ENCODE assay signal across 8 cellular contexts in the genomic region with DNA sequence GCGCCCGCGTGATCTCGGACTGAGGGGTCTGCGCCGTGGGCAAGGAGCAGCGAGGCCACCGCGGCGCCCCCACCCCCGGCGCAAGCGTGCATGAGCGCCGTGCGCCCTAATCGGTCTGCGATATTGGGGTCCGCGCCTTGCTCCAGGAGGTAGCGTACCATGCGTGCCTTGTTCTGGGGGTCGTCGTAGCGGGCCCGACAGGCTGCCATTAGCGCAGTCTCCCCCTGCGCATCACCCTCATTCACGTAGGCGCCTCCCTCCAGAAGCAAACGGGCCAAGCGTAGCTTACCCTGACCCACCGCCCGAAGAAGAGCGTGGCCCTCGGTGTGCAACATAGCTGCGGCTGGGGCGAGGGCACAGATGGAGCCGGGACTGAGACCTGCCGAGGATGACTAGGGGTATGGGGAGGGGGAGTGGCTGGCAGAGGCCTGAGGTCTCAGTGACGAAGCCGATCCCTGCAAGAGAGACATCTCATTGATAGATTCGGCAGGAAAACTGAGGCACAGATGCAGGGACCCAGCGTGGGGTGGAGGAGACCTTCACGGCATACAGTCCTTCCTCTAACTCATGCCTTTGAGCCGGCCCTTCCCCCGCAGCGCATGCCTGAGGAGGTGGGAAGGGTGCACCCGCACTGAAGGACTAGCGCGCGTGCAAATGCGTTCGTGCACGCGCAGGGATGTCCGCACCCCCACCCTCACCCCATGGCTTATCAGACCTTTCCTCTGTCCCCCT. TPM values are rescaled to one million over a fixed set of nuclear protein-coding genes. Genes with fewer than 3 reads are reported as not detected.
A peak's percentile ranks its signal among the peaks of the same experiment; 100 is the strongest.
DNase-seq lines count a peak whose midpoint lies in the region; ATAC-seq, FAIRE-seq and TF ChIP-seq lines count a peak whose summit lies in the region.

No MANE protein-coding gene starts in this region.

- no peak for TF ChIP-seq CTCF in A549 (IDR thresholded peaks at IDR 0.05)
- TF ChIP-seq CTCF in GM23338 (conservative IDR thresholded peaks at IDR 0.05; ENCODE audit: low read depth in 2 of 2) = no peak
- TF ChIP-seq CTCF in WI38 (IDR thresholded peaks at IDR 0.05; ENCODE audit: low read depth, low read length) = no peak
- no peak for TF ChIP-seq CTCF in colonic mucosa (IDR thresholded peaks at IDR 0.05)
- no peak for TF ChIP-seq CTCF in GM10248 (IDR thresholded peaks at IDR 0.05; ENCODE audit: control extremely low read depth, extremely low read depth, low read depth, missing control alignments)

- CTCF ChIA-PET in A549 (lab: Yijun Ruan, JAX) = interaction anchor here (9.1 kb wide), 1 partner anchor 18 kb away, joined by 110 read pairs; no protein-coding TSS in a partner anchor
- CTCF ChIA-PET in GM10248 (lab: Yijun Ruan, JAX) = interaction anchor here (1.4 to 9.0 kb wide), 3 partner anchors 17 to 60 kb away, joined by 3 to 113 read pairs (median 3); partner anchors contain the start of gene HJV

- FAIRE-seq in A549 (lab: Jason Lieb, UNC) = no peak

- 78% methylated on average over 45 of the region's 57 CpGs for WGBS in A549 (ENCODE audit: missing lambda C conversion rate)

- DNase-seq in A549 (ENCODE audit: low read depth in 1 of 2, low spot score in 1 of 2) (no peak), GM23338 (ENCODE audit: low spot score) (peak; percentile 54), colonic mucosa (peak; percentile 64), mesenteric fat pad (ENCODE audit: low spot score) (peak; percentile 86), GM10248 (ENCODE audit: extremely low spot score) (no peak), OCI-M2 (lab: John Stamatoyannopoulos, UW; ENCODE audit: unreplicated experiment) (no peak)
- peak; percentile 50 to 65 for DNase-seq in stimulated activated naive CD8-positive, alpha-beta T cell treated with anti-CD3 and anti-CD28 coated beads, Interleukin-15, amount 100 ng/mL, for 72 hours

- H2AFZ ChIP-seq in GM23338 = peak overlapping the region; percentile 93

- H3K79me2 ChIP-seq in GM23338 (replicated peaks; ENCODE audit: insufficient read depth) = no peaks in the 10 kb centered on the region

- no peaks in the 10 kb centered on the region for H3K36me3 ChIP-seq in GM23338 (ENCODE audit: insufficient read depth)
- H3K36me3 ChIP-seq in colonic mucosa = no peaks in the 10 kb centered on the region

- peaks cover 48% of the 10 kb centered on the region for H3K4me1 ChIP-seq in A549
- peaks cover 33% of the 10 kb centered on the region for H3K4me1 ChIP-seq in GM23338 (ENCODE audit: insufficient read depth)
- peaks cover 6% of the 10 kb centered on the region for H3K4me1 ChIP-seq in colonic mucosa

- no peaks in the 10 kb centered on the region for H3K9me3 ChIP-seq in A549
- H3K9me3 ChIP-seq in colonic mucosa = no peaks in the 10 kb centered on the region

- TF ChIP-seq POLR2A in A549 (IDR thresholded peaks at IDR 0.05; ENCODE audit: low read length) = no peak

- peaks cover 4% of the 10 kb centered on the region; the same call in 1 of the 2 replicates for H3F3A ChIP-seq in GM23338 (replicated peaks; ENCODE audit: low read depth)

- no peaks in the 10 kb centered on the region; the same call in 2 of the 3 replicates for H3K36me3 Mint-ChIP-seq in GM23338 (ENCODE audit: low read depth)

- peak overlapping the region; percentile 95 for H3K4me3 Mint-ChIP-seq in GM23338
- H3K4me3 Mint-ChIP-seq in stimulated activated naive CD8-positive, alpha-beta T cell treated with anti-CD3 and anti-CD28 coated beads, Interleukin-15, amount 100 ng/mL, for 72 hours = peak overlapping the region; percentile 88 to 91

- peaks cover 33% of the 10 kb centered on the region for H3K4me1 Mint-ChIP-seq in GM23338
- peaks cover 54% of the 10 kb centered on the region for H3K4me1 Mint-ChIP-seq in stimulated activated naive CD8-positive, alpha-beta T cell treated with anti-CD3 and anti-CD28 coated beads, Interleukin-15, amount 100 ng/mL, for 72 hours

- peak overlapping the region; percentile 61 to 70 for H3K9ac ChIP-seq in colonic mucosa (ENCODE audit: low read depth in 2 of 2, low read length in 2 of 2)

- H3K27ac ChIP-seq in A549 (peak overlapping the region in 1 of 2 experiments; percentile 85; a peak in 4 of 6 replicates), GM23338 (ENCODE audit: low read depth) (no peak overlapping the region), colonic mucosa (no peak overlapping the region)

- TF ChIP-seq RAD21 in A549 (conservative IDR thresholded peaks at IDR 0.05 in 1 of 2, IDR thresholded peaks at IDR 0.05 in 1 of 2) = no peak

- H3K27ac Mint-ChIP-seq in GM23338 = no peak overlapping the region
- peak overlapping the region; percentile 86 to 91 for H3K27ac Mint-ChIP-seq in stimulated activated naive CD8-positive, alpha-beta T cell treated with anti-CD3 and anti-CD28 coated beads, Interleukin-15, amount 100 ng/mL, for 72 hours

- no peaks in the 10 kb centered on the region for H3K9me2 ChIP-seq in GM23338 (ENCODE audit: insufficient read depth)

- no peak for TF ChIP-seq EP300 in A549 (IDR thresholded peaks at IDR 0.05)

- H3K27me3 ChIP-seq in GM23338 (ENCODE audit: insufficient read depth) (peaks cover 68% of the 10 kb centered on the region), colonic mucosa (peaks cover 25% of the 10 kb centered on the region)

- intact Hi-C loops in colonic mucosa (cut with DNase I) = no loop called here

- POLR2A ChIA-PET in A549 (lab: Yijun Ruan, JAX) = interaction anchor here (1.0 kb wide), 1 partner anchor 34 kb away, joined by 4 read pairs; the partner anchor contains the start of gene RBM8A
- POLR2A ChIA-PET in GM10248 (lab: Yijun Ruan, JAX) = no interaction called here

- H4K20me1 ChIP-seq in GM23338 (replicated peaks; ENCODE audit: insufficient read depth) = no peaks in the 10 kb centered on the region

- peak overlapping the region; percentile 73 for H3K4me3 ChIP-seq in A549
- peak overlapping the region; percentile 90 for H3K4me3 ChIP-seq in GM23338
- peak overlapping the region; percentile 67 for H3K4me3 ChIP-seq in WI38 (ENCODE audit: low read depth, low read length)
- peak overlapping the region; percentile 34 for H3K4me3 ChIP-seq in colonic mucosa

- H3K4me2 ChIP-seq in A549 = peak overlapping the region; percentile 92
- H3K4me2 ChIP-seq in GM23338 = peak overlapping the region; percentile 93

- H3K9me3 Mint-ChIP-seq in GM23338 = peaks cover 2% of the 10 kb centered on the region; the same call in 2 of the 3 replicates
- H3K9me3 Mint-ChIP-seq in stimulated activated naive CD8-positive, alpha-beta T cell treated with anti-CD3 and anti-CD28 coated beads, Interleukin-15, amount 100 ng/mL, for 72 hours = no peaks in the 10 kb centered on the region

- no peak for ATAC-seq in A549
- ATAC-seq in GM23338 = peak; percentile 6
- no peak for ATAC-seq in stimulated activated naive CD8-positive, alpha-beta T cell treated with anti-CD3 and anti-CD28 coated beads, Interleukin-15, amount 100 ng/mL, for 72 hours

- H3K27me3 Mint-ChIP-seq in GM23338 (ENCODE audit: insufficient read depth, low read depth, poor library complexity) = peaks cover 71% of the 10 kb centered on the region
- H3K27me3 Mint-ChIP-seq in stimulated activated naive CD8-positive, alpha-beta T cell treated with anti-CD3 and anti-CD28 coated beads, Interleukin-15, amount 100 ng/mL, for 72 hours = no peaks in the 10 kb centered on the region

RNA-seq across cellular contexts. Expression of gene ANKRD34A, which starts 2.8 kb away (rescaled TPM):
- 0.30 and 0.34 TPM in 2 replicates for polyA plus RNA-seq in A549 (2011; rRNA removed)
- polyA plus RNA-seq in A549 (2012; cell fraction: cytosol; rRNA removed) = 0.17 and 0.29 TPM in 2 replicates
- 0.50 and 0.79 TPM in 2 replicates for polyA plus RNA-seq in A549 (2012; cell fraction: nucleus; rRNA removed)
- polyA plus RNA-seq in A549 (2017; fragmentation: RNase III; extraction: RNeasy Plus Mini Kit Qiagen cat#74134 plus additional on column Dnase treatment) = 0.25 to 0.59 TPM (median 0.39 TPM) in 3 replicates
- 0.15 and 0.33 TPM in 2 replicates for polyA minus RNA-seq in A549 (2011; rRNA and poly(A)+ RNA removed)
- total RNA-seq in GM23338 (2014; rRNA removed; shearing (Covaris generic)) = 0.35 and 2.2 TPM in 2 replicates
- polyA plus RNA-seq in GM23338 (2016; fragmentation: Nextera tagmentation; extraction: Ambion mirVana) = 0.09 and 0.16 TPM in 2 replicates
- under 1 TPM; 0.21 to 0.44 TPM for total RNA-seq in colonic mucosa
- 0.74 TPM for total RNA-seq in mesenteric fat pad

RNA-seq across cellular contexts. Expression of gene POLR3GL, which starts 2.9 kb away (rescaled TPM):
- polyA plus RNA-seq in A549 (2011; rRNA removed) (11.0 and 15.7 TPM in 2 replicates), A549 (2017; fragmentation: RNase III; extraction: RNeasy Plus Mini Kit Qiagen cat#74134 plus additional on column Dnase treatment) (11.0 to 14.3 TPM (median 12.6 TPM) in 3 replicates), GM23338 (2016; fragmentation: Nextera tagmentation; extraction: Ambion mirVana) (9.5 and 9.8 TPM in 2 replicates)
- 5.1 and 5.2 TPM in 2 replicates for polyA plus RNA-seq in A549 (2012; cell fraction: cytosol; rRNA removed)
- polyA plus RNA-seq in A549 (2012; cell fraction: nucleus; rRNA removed) = 2.3 and 2.6 TPM in 2 replicates
- polyA minus RNA-seq in A549 (2011; rRNA and poly(A)+ RNA removed) = 5.2 TPM in 2 replicates
- 0.82 and 3.1 TPM in 2 replicates for total RNA-seq in GM23338 (2014; rRNA removed; shearing (Covaris generic))
- total RNA-seq in colonic mucosa (10 to 100 TPM; 12.6 to 16.1 TPM), mesenteric fat pad (30.7 TPM)

RNA-seq across cellular contexts. Expression of gene LIX1L, which starts 3.8 kb away (rescaled TPM):
- 33.0 and 35.8 TPM in 2 replicates for polyA plus RNA-seq in A549 (2011; rRNA removed)
- 16.2 and 18.8 TPM in 2 replicates for polyA plus RNA-seq in A549 (2012; cell fraction: cytosol; rRNA removed)
- 6.8 and 10.8 TPM in 2 replicates for polyA plus RNA-seq in A549 (2012; cell fraction: nucleus; rRNA removed)
- 8.6 to 10.5 TPM (median 10.1 TPM) in 3 replicates for polyA plus RNA-seq in A549 (2017; fragmentation: RNase III; extraction: RNeasy Plus Mini Kit Qiagen cat#74134 plus additional on column Dnase treatment)
- 15.9 and 18.4 TPM in 2 replicates for polyA minus RNA-seq in A549 (2011; rRNA and poly(A)+ RNA removed)
- total RNA-seq in GM23338 (2014; rRNA removed; shearing (Covaris generic)) = 2.5 and 2.6 TPM in 2 replicates
- 0.76 and 1.1 TPM in 2 replicates for polyA plus RNA-seq in GM23338 (2016; fragmentation: Nextera tagmentation; extraction: Ambion mirVana)
- total RNA-seq in colonic mucosa = 1 to 10 TPM; 4.7 to 8.6 TPM
- 26.6 TPM for total RNA-seq in mesenteric fat pad

RNA-seq across cellular contexts. Expression of gene RBM8A, which starts 34.3 kb away (rescaled TPM):
- polyA plus RNA-seq in A549 (2011; rRNA removed) (152 and 281 TPM in 2 replicates), A549 (2017; fragmentation: RNase III; extraction: RNeasy Plus Mini Kit Qiagen cat#74134 plus additional on column Dnase treatment) (240 to 278 TPM (median 245 TPM) in 3 replicates), GM23338 (2016; fragmentation: Nextera tagmentation; extraction: Ambion mirVana) (286 and 312 TPM in 2 replicates)
- polyA plus RNA-seq in A549 (2012; cell fraction: cytosol; rRNA removed) = 135 and 262 TPM in 2 replicates
- 59.1 and 116 TPM in 2 replicates for polyA plus RNA-seq in A549 (2012; cell fraction: nucleus; rRNA removed)
- 53.0 and 54.2 TPM in 2 replicates for polyA minus RNA-seq in A549 (2011; rRNA and poly(A)+ RNA removed)
- 170 and 212 TPM in 2 replicates for total RNA-seq in GM23338 (2014; rRNA removed; shearing (Covaris generic))
- total RNA-seq in colonic mucosa (100 to 1,000 TPM; 108 to 148 TPM), mesenteric fat pad (110 TPM)

RNA-seq across cellular contexts. Expression of gene TXNIP, which starts 34.8 kb away (rescaled TPM):
- 3.1 and 3.3 TPM in 2 replicates for polyA plus RNA-seq in A549 (2011; rRNA removed)
- polyA plus RNA-seq in A549 (2012; cell fraction: cytosol; rRNA removed) = 0.06 and 0.08 TPM in 2 replicates
- polyA plus RNA-seq in A549 (2012; cell fraction: nucleus; rRNA removed) = 0.05 and 0.09 TPM in 2 replicates
- 0.05 to 0.11 TPM in 2 of 3 replicates, not detected in the other for polyA plus RNA-seq in A549 (2017; fragmentation: RNase III; extraction: RNeasy Plus Mini Kit Qiagen cat#74134 plus additional on column Dnase treatment)
- polyA minus RNA-seq in A549 (2011; rRNA and poly(A)+ RNA removed) = 4.3 and 4.7 TPM in 2 replicates
- 29.1 and 31.5 TPM in 2 replicates for total RNA-seq in GM23338 (2014; rRNA removed; shearing (Covaris generic))
- polyA plus RNA-seq in GM23338 (2016; fragmentation: Nextera tagmentation; extraction: Ambion mirVana) = 19.5 and 22.8 TPM in 2 replicates
- 100 to 1,000 TPM; 302 to 496 TPM for total RNA-seq in colonic mucosa
- 692 TPM for total RNA-seq in mesenteric fat pad

Comparison
In these comparisons a context has a peak if more than half of its experiments do, and no peak if none do; other contexts are left out.
1. DNase-seq: peak in GM23338 (single experiment), colonic mucosa (single experiment), mesenteric fat pad (single experiment) and stimulated activated naive CD8-positive, alpha-beta T cell treated with anti-CD3 and anti-CD28 coated beads, Interleukin-15, amount 100 ng/mL, for 72 hours (2 of 2); none in A549 (0 of 2), GM10248 (single experiment) and OCI-M2 (single experiment).
2. H3K4me3 ChIP-seq: peak in every context shown above with its lines; median percentile 90 in GM23338; 73 in A549; 67 in WI38; 34 in colonic mucosa.